In the genomic region with DNA sequence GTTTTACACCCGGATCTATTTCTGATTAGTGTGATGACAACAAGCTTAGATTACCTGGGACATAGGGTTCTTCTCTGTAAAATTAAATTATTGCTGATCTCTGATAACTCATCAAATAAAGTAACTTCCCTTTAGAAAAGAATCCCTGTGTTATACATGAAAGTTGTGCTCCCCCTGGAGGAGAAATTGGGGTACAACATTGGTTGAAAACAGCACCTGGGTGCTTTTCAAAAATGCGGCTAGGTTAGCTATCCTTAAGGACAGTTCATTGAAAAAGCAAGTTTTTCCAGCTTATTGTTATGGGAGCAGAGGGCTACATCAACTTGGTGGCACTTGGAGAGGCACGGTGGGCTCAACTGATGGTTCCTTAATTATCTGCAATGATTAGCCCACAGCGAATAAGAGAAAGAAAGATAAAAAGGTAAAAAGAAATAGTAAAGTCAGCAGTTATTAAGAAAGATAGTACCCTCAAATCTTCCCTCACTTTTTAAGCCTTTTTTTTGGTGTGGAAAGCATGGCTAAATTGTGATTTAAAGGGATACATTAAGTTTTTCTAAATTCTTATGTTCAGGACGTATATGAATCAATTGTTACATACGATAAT, we compare ENCODE assay signal across 1 cellular context.
TF ChIP-seq lines count a peak whose summit lies in the region.

No MANE protein-coding gene starts in this region.

TF ChIP-seq in A549, 52 proteins besides CTCF, POLR2A, EP300 and RAD21 (continued from another document):
- TF ChIP-seq PBX3 (IDR thresholded peaks at IDR 0.05) (no peak), TFCP2L1 (CRISPR knock-in tag; IDR thresholded peaks at IDR 0.05) (no peak)
